ENCODE assay signal across 8 cellular contexts in the genomic region with DNA sequence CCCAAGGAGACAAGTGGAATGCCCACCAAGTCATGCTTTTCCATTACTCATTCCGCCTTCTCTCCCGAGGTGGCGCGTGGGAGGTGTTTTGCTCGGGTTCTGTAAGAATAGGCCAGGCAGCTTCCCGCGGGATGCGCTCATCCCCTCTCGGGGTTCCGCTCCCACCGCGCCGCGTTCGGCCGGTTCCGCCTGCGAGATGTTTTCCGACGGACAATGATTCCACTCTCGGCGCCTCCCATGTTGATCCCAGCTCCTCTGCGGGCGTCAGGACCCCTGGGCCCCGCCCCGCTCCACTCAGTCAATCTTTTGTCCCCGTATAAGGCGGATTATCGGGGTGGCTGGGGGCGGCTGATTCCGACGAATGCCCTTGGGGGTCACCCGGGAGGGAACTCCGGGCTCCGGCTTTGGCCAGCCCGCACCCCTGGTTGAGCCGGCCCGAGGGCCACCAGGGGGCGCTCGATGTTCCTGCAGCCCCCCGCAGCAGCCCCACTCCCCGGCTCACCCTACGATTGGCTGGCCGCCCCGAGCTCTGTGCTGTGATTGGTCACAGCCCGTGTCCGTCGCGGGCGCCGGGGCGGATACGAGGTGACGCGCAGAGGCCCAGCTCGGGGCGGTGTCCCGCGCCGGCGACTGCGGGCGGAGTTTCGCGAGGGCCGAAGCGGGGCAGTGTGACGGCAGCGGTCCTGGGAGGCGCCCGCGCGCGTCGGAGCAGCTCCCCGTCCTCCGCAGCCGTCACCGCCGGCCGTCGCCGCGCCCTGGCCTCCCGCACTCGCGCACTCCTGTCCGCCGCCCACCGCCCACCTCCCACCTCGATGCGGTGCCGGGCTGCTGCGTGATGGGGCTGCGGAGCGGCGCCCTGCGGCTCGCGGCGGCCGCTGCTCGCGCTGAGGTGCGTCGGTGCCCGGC. TPM values are rescaled to one million over a fixed set of nuclear protein-coding genes. Genes with fewer than 3 reads are reported as not detected.
DNase-seq lines count a peak whose midpoint lies in the region; ATAC-seq, FAIRE-seq and TF ChIP-seq lines count a peak whose summit lies in the region.

A gene with protein sequence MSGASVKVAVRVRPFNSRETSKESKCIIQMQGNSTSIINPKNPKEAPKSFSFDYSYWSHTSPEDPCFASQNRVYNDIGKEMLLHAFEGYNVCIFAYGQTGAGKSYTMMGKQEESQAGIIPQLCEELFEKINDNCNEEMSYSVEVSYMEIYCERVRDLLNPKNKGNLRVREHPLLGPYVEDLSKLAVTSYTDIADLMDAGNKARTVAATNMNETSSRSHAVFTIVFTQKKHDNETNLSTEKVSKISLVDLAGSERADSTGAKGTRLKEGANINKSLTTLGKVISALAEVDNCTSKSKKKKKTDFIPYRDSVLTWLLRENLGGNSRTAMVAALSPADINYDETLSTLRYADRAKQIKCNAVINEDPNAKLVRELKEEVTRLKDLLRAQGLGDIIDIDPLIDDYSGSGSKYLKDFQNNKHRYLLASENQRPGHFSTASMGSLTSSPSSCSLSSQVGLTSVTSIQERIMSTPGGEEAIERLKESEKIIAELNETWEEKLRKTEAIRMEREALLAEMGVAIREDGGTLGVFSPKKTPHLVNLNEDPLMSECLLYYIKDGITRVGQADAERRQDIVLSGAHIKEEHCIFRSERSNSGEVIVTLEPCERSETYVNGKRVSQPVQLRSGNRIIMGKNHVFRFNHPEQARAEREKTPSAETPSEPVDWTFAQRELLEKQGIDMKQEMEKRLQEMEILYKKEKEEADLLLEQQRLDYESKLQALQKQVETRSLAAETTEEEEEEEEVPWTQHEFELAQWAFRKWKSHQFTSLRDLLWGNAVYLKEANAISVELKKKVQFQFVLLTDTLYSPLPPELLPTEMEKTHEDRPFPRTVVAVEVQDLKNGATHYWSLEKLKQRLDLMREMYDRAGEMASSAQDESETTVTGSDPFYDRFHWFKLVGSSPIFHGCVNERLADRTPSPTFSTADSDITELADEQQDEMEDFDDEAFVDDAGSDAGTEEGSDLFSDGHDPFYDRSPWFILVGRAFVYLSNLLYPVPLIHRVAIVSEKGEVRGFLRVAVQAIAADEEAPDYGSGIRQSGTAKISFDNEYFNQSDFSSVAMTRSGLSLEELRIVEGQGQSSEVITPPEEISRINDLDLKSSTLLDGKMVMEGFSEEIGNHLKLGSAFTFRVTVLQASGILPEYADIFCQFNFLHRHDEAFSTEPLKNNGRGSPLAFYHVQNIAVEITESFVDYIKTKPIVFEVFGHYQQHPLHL (N-terminal part only) (plus strand): TSS at position 666 of the 906 bp plus-strand sequence. CDS start 21,759 bp downstream, outside the sequence.

- no peak for FAIRE-seq in keratinocyte (lab: Jason Lieb, UNC)

- TF ChIP-seq CTCF in AG10803 (conservative IDR thresholded peaks at IDR 0.05; ENCODE audit: low read length): peak; percentile 68
- peak; percentile 66 to 99 (median 79) for TF ChIP-seq CTCF in keratinocyte (optimal IDR thresholded peaks at IDR 0.05 in 1 of 3, IDR thresholded peaks at IDR 0.05 in 1 of 3, conservative IDR thresholded peaks at IDR 0.05 in 1 of 3; ENCODE audit: extremely low read depth in 1 of 3, insufficient read depth in 2 of 3, low read length in 3 of 3)

- H3K27ac ChIP-seq in keratinocyte (ENCODE audit: control insufficient read depth, insufficient read depth, low read length): peak within 1 kb of the TSS; percentile 79

- H3K4me2 ChIP-seq in keratinocyte (ENCODE audit: control insufficient read depth, extremely low read depth, insufficient read depth, low read depth, low read length): peak within 1 kb of the TSS; percentile 96

- H3K27me3 ChIP-seq in keratinocyte (ENCODE audit: control insufficient read depth, extremely low read depth, insufficient read depth, low read length): no peaks in the 10 kb centered on the region

- H3K4me1 ChIP-seq in keratinocyte (ENCODE audit: control insufficient read depth, extremely low read depth, insufficient read depth, low read length): peaks cover 16% of the 10 kb centered on the region

- H2AFZ ChIP-seq in keratinocyte (ENCODE audit: control insufficient read depth, low read length): peak within 1 kb of the TSS; percentile 85

- H3K9me1 ChIP-seq in keratinocyte (ENCODE audit: control insufficient read depth, extremely low read depth, insufficient read depth, low read length): peaks cover 2% of the 10 kb centered on the region

- H4K20me1 ChIP-seq in keratinocyte (ENCODE audit: control insufficient read depth, extremely low read depth, insufficient read depth, low read length): no peaks in the 10 kb centered on the region

- dilution Hi-C loops in keratinocyte (cut with MboI; ENCODE audit: extremely low pct_ligation_motif_present, low sequenced_read_pairs): no loop called here

- H3K9ac ChIP-seq in keratinocyte (ENCODE audit: control insufficient read depth, extremely low read depth, insufficient read depth, low read length): peak within 1 kb of the TSS; percentile 91

- DNase-seq in AG10803 (ENCODE audit: low read depth): peak; percentile 98
- peak; percentile 97 to 100 for DNase-seq in NCI-H446 (lab: John Stamatoyannopoulos, UW)
- peak; percentile 96 for DNase-seq in cerebellar cortex (ENCODE audit: low spot score)
- peak; percentile 77 for DNase-seq in keratinocyte (ENCODE audit: low read depth, low spot score)
- peak; percentile 94 for DNase-seq in stimulated activated CD4-positive, alpha-beta T cell treated with anti-CD3 and anti-CD28 coated beads, Interleukin-15, amount 100 ng/mL, for 1 hour (ENCODE audit: low read depth in 1 of 2, low spot score in 1 of 2)

- H3K4me3 ChIP-seq in AG10803 (ENCODE audit: low read length): peak within 1 kb of the TSS; percentile 80
- H3K4me3 ChIP-seq in keratinocyte (ENCODE audit: control insufficient read depth in 2 of 3, extremely low read depth in 1 of 3, insufficient read depth in 2 of 3, low read depth in 1 of 3, low read length in 3 of 3): peak within 1 kb of the TSS; percentile 53 to 89 (median 88)

- H3K36me3 ChIP-seq in keratinocyte (ENCODE audit: control insufficient read depth in 2 of 2, extremely low read depth in 1 of 2, insufficient read depth in 2 of 2, low read length in 2 of 2): no peaks in the 10 kb centered on the region

- H3K9me3 ChIP-seq in keratinocyte (ENCODE audit: control insufficient read depth, low read depth, low read length): no peaks in the 10 kb centered on the region

- H3K79me2 ChIP-seq in keratinocyte (ENCODE audit: control insufficient read depth, insufficient read depth, low read length): peaks cover 36% of the 10 kb centered on the region

- ATAC-seq in GM19023 (IDR thresholded peaks at IDR 0.05; ENCODE audit: unreplicated experiment) (peak; percentile 96), HG03280 (IDR thresholded peaks at IDR 0.05; ENCODE audit: unreplicated experiment) (peak; percentile 99)
- ATAC-seq in activated CD4-positive, CD25-positive, alpha-beta regulatory T cell treated with anti-CD3 and anti-CD28 coated beads, Interleukin-2, amount 50 U/mL, for 24 hours: peak; percentile 99

RNA-seq across cellular contexts. Expression of the gene that starts here (rescaled TPM):
- 13.4 to 15.1 TPM (median 14.6 TPM) in 3 replicates for polyA plus RNA-seq in keratinocyte
- polyA plus RNA-seq in keratinocyte (2011; ENCODE audit: low read depth): 32.7 TPM
- 9.7 and 16.4 TPM in 2 replicates for polyA plus RNA-seq in keratinocyte (2011; cell fraction: cytosol; rRNA removed)
- polyA plus RNA-seq in keratinocyte (2011; cell fraction: nucleus; rRNA removed): 26.3 and 33.4 TPM in 2 replicates
- polyA plus RNA-seq in keratinocyte (2012; ENCODE audit: low replicate concordance): 15.1 and 22.9 TPM in 2 replicates
- 21.7 to 36.9 TPM (median 30.2 TPM) in 3 replicates for polyA minus RNA-seq in keratinocyte
- polyA minus RNA-seq in keratinocyte (2011; cell fraction: cytosol; rRNA and poly(A)+ RNA removed): 13.2 TPM
- polyA minus RNA-seq in keratinocyte (2011; cell fraction: nucleus; rRNA and poly(A)+ RNA removed): 29.3 and 63.8 TPM in 2 replicates

Comparison
In these comparisons a context has a peak if more than half of its experiments do, and no peak if none do; other contexts are left out.
1. Peak in every context shown above with its lines: DNase-seq, ATAC-seq, H3K4me3 ChIP-seq and H3K27ac ChIP-seq.